Comparison of ENCODE assay signal across 10 cellular contexts in genomic region chr7:30146127-30146612, GRCh38. TPM values are rescaled to one million over a fixed set of nuclear protein-coding genes. Genes with fewer than 3 reads are reported as not detected.
DNase-seq lines count a peak whose midpoint lies in the region; ATAC-seq and TF ChIP-seq lines count a peak whose summit lies in the region.
"Had no signal": no experiment of that assay in that cellular context is flagged by ENCODE, and none has a peak within 500 bp of the region (broad histone marks: within the 10 kb centered on the region; RNA-seq: fewer than 3 reads in every experiment).

No MANE protein-coding gene starts in this region.

- peak; percentile 29 for DNase-seq in NCI-H82 (lab: John Stamatoyannopoulos, UW)
- no peak for DNase-seq in NCI-H82 treated with DMSO at 0.1 percent for 48 hours (lab: John Stamatoyannopoulos, UW; ENCODE audit: unreplicated experiment)
- DNase-seq in NCI-H345 treated with DMSO at 0.1 percent for 48 hours (lab: John Stamatoyannopoulos, UW; ENCODE audit: unreplicated experiment), result peak; percentile 80
- DNase-seq in dorsolateral prefrontal cortex, result peak in 6 of 10 donors; percentile 60 to 80 (median 68)
- no peak for DNase-seq in trophoblast cell
- no peak for DNase-seq in stimulated activated CD8-positive, alpha-beta memory T cell treated with anti-CD3 and anti-CD28 coated beads, Interleukin-4, amount 100 ng/mL, for 48 hours
- DNase-seq in stimulated activated CD4-positive, alpha-beta T cell treated with anti-CD3 and anti-CD28 coated beads, Interleukin-2, amount 100 ng/mL, for 24 hours, result no peak
- DNase-seq: NCI-H446 treated with DMSO at 0.1 percent for 48 hours; stimulated activated naive CD4-positive, alpha-beta T cell treated with Interleukin-2 at 50 U/mL for 16 hours had no signal

- peak overlapping the region in 58 of 59 donors; percentile 49 to 99 (median 88) for H3K27ac ChIP-seq in dorsolateral prefrontal cortex
- H3K27ac ChIP-seq in trophoblast cell (ENCODE audit: low read depth, low read length), result no peak overlapping the region

- no peaks in the 10 kb centered on the region for H3K9me3 ChIP-seq in trophoblast cell (ENCODE audit: insufficient read depth, low read depth, low read length)

- intact Hi-C loops in dorsolateral prefrontal cortex (cut with DNase I), result no loop called here

- no peak overlapping the region for H2AK5ac ChIP-seq in trophoblast cell (ENCODE audit: low read length)

- no peak overlapping the region for H2BK12ac ChIP-seq in trophoblast cell (ENCODE audit: low read length)

- no peak overlapping the region for H4K12ac ChIP-seq in trophoblast cell (ENCODE audit: low read depth, low read length)

- H3K4ac ChIP-seq in trophoblast cell (ENCODE audit: low read depth, low read length), result no peak overlapping the region

- no peak overlapping the region for H3K23ac ChIP-seq in trophoblast cell (ENCODE audit: low read length)

- no peaks in the 10 kb centered on the region for H3K36me3 ChIP-seq in trophoblast cell (ENCODE audit: control insufficient read depth in 1 of 2, insufficient read depth in 2 of 2, low read length in 2 of 2)

- H2AFZ ChIP-seq in trophoblast cell (ENCODE audit: insufficient read depth, low read length, poor library complexity), result no peak overlapping the region

- H3K4me2 ChIP-seq in trophoblast cell (ENCODE audit: low read length), result no peak overlapping the region

- peak overlapping the region; percentile 28 for H3K9ac ChIP-seq in trophoblast cell (ENCODE audit: low read length)

- H3K27me3 ChIP-seq in dorsolateral prefrontal cortex (no peaks in the 10 kb centered on the region), trophoblast cell (ENCODE audit: insufficient read depth, low read length) (no peaks in the 10 kb centered on the region)

- H3K79me1 ChIP-seq in trophoblast cell (ENCODE audit: low read length), result no peaks in the 10 kb centered on the region

- H2BK120ac ChIP-seq in trophoblast cell (ENCODE audit: insufficient read depth, low read length, poor library complexity), result no peak overlapping the region

- H3K14ac ChIP-seq in trophoblast cell (ENCODE audit: low read length), result no peak overlapping the region

- H4K91ac ChIP-seq in trophoblast cell (ENCODE audit: low read depth, low read length), result no peak overlapping the region

- no peak for TF ChIP-seq CTCF in dorsolateral prefrontal cortex (IDR thresholded peaks at IDR 0.05 in 54 of 56, conservative IDR thresholded peaks at IDR 0.05 in 2 of 56; ENCODE audit: low read depth in 1 of 56, partially characterized antibody in 56 of 56)

- no peak for ATAC-seq in GM19452 (IDR thresholded peaks at IDR 0.05; ENCODE audit: unreplicated experiment)

- no peak overlapping the region for H3K18ac ChIP-seq in trophoblast cell (ENCODE audit: low read length)

- H3K4me1 ChIP-seq in trophoblast cell (ENCODE audit: control insufficient read depth in 1 of 2, insufficient read depth in 2 of 2, low read length in 2 of 2), result peaks cover 2 to 5% of the 10 kb centered on the region in 2 experiments

- H2BK5ac ChIP-seq in trophoblast cell (ENCODE audit: low read depth, low read length, poor library complexity), result no peak overlapping the region

- no CpG with 5 or more reads among the region's 13 CpGs for WGBS in trophoblast cell (ENCODE audit: extremely low coverage, insufficient coverage, insufficient read length)

- H4K8ac ChIP-seq in trophoblast cell (ENCODE audit: low read depth, low read length), result no peak overlapping the region

- H3K4me3 ChIP-seq in dorsolateral prefrontal cortex (peak overlapping the region in 31 of 59 donors; percentile 1 to 34 (median 18)), trophoblast cell (ENCODE audit: low read depth, low read length) (no peak overlapping the region)

- no peaks in the 10 kb centered on the region for H3K79me2 ChIP-seq in trophoblast cell (ENCODE audit: control insufficient read depth, insufficient read depth, low read length, poor library complexity)

RNA-seq across cellular contexts. Expression of gene MTURN, which starts 11.4 kb away (rescaled TPM):
- 1,000 to 10,000 TPM in 11 of 120 experiments, 100 to 1,000 TPM in 109; 338 to 1,341 (median 633) TPM for total RNA-seq in dorsolateral prefrontal cortex
- polyA plus RNA-seq in trophoblast cell (2013), result 1.4 and 1.6 TPM in 2 replicates

Comparison
In these comparisons a context has a peak if more than half of its experiments do, and no peak if none do; other contexts are left out.
1. DNase-seq: peak in NCI-H82 (single experiment), NCI-H345 treated with DMSO at 0.1 percent for 48 hours (single experiment) and dorsolateral prefrontal cortex (6 of 10); none in NCI-H82 treated with DMSO at 0.1 percent for 48 hours (single experiment), trophoblast cell (0 of 2), stimulated activated CD8-positive, alpha-beta memory T cell treated with anti-CD3 and anti-CD28 coated beads, Interleukin-4, amount 100 ng/mL, for 48 hours (single experiment) and stimulated activated CD4-positive, alpha-beta T cell treated with anti-CD3 and anti-CD28 coated beads, Interleukin-2, amount 100 ng/mL, for 24 hours (0 of 2).